In genomic region chr13:36297259-36297599, GRCh38 we compare ENCODE assay signal across 8 cellular contexts. TPM values are rescaled to one million over a fixed set of nuclear protein-coding genes. Genes with fewer than 3 reads are reported as not detected.
DNase-seq lines count a peak whose midpoint lies in the region; ATAC-seq and TF ChIP-seq lines count a peak whose summit lies in the region.

No MANE protein-coding gene starts in this region.

- H3K27me3 Mint-ChIP-seq in stimulated activated naive B cell treated with anti-CD40 and anti-IgM and Interleukin-4, amounts not matched to agents 10 μg/mL and 1 μg/mL and 100 μg/mL, for 72 hours = peaks cover 7 to 20% of the 10 kb centered on the region in 2 donors

- peaks cover 3 to 6% of the 10 kb centered on the region in 2 donors for H3K4me1 Mint-ChIP-seq in stimulated activated naive B cell treated with anti-CD40 and anti-IgM and Interleukin-4, amounts not matched to agents 10 μg/mL and 1 μg/mL and 100 μg/mL, for 72 hours

- intact Hi-C loops in A673 (cut with micrococcal nuclease; ENCODE audit: unreplicated experiment) = loop anchor here (5.0 to 10.0 kb wide), 2 partner anchors 545 to 748 kb away; no protein-coding TSS in a partner anchor
- intact Hi-C loops in ascending aorta (cut with DNase I) = loop anchor here (5.0 kb wide), 1 partner anchor 50 kb away; the partner anchor contains the start of gene SPART

- H3K27ac Mint-ChIP-seq in stimulated activated naive B cell treated with anti-CD40 and anti-IgM and Interleukin-4, amounts not matched to agents 10 μg/mL and 1 μg/mL and 100 μg/mL, for 72 hours = peak overlapping the region; percentile 92

- ATAC-seq in GM18870 (IDR thresholded peaks at IDR 0.05; ENCODE audit: unreplicated experiment) (peak; percentile 62), HG03571 (IDR thresholded peaks at IDR 0.05; ENCODE audit: unreplicated experiment) (peak; percentile 46), HG03139 (IDR thresholded peaks at IDR 0.05; ENCODE audit: unreplicated experiment) (no peak)
- ATAC-seq in stimulated activated naive B cell treated with anti-CD40 and anti-IgM and Interleukin-4, amounts not matched to agents 10 μg/mL and 1 μg/mL and 100 μg/mL, for 72 hours (replicated peaks) = no peak

- TF ChIP-seq CTCF in A673 (conservative IDR thresholded peaks at IDR 0.05; ENCODE audit: low read depth, low read length) (no peak), ascending aorta (IDR thresholded peaks at IDR 0.05) (no peak)

- peak overlapping the region; percentile 59 for H3K4me3 ChIP-seq in A673 (ENCODE audit: low read depth, low read length, poor library complexity, severe bottlenecking)
- peak overlapping the region; percentile 60 to 67 for H3K4me3 ChIP-seq in ascending aorta
- peak overlapping the region; percentile 69 for H3K4me3 ChIP-seq in iPS-20b (ENCODE audit: low read length)

- H3K27me3 ChIP-seq in A673 (replicated peaks; ENCODE audit: insufficient read depth, low read depth, low read length, poor library complexity) = no peaks in the 10 kb centered on the region
- H3K27me3 ChIP-seq in ascending aorta = no peaks in the 10 kb centered on the region
- H3K27me3 ChIP-seq in iPS-20b (ENCODE audit: insufficient read depth, low read length) = no peaks in the 10 kb centered on the region

- DNase-seq in A673 (ENCODE audit: low spot score) (peak; percentile 61), ascending aorta (ENCODE audit: low spot score in 2 of 2) (no peak), activated gamma-delta T cell (lab: John Stamatoyannopoulos, UW) (no peak)
- DNase-seq in stimulated activated naive B cell treated with anti-CD40 and anti-IgM and Interleukin-4, amounts not matched to agents 10 μg/mL and 1 μg/mL and 100 μg/mL, for 72 hours = no peak

- H3K9me3 ChIP-seq in A673 (ENCODE audit: low read depth, low read length, poor library complexity, severe bottlenecking) (no peaks in the 10 kb centered on the region), ascending aorta (no peaks in the 10 kb centered on the region), iPS-20b (ENCODE audit: insufficient read depth, low read depth, low read length) (peaks cover 4% of the 10 kb centered on the region)

- H3K36me3 Mint-ChIP-seq in stimulated activated naive B cell treated with anti-CD40 and anti-IgM and Interleukin-4, amounts not matched to agents 10 μg/mL and 1 μg/mL and 100 μg/mL, for 72 hours = peaks cover 1 to 7% of the 10 kb centered on the region in 2 donors

- H3K27ac ChIP-seq in A673 (ENCODE audit: low read depth, low read length, poor library complexity, severe bottlenecking) (peak overlapping the region; percentile 86), ascending aorta (peak overlapping the region; percentile 31 to 39), iPS-20b (ENCODE audit: low read length) (no peak overlapping the region)

- no peaks in the 10 kb centered on the region for H3K9me3 Mint-ChIP-seq in stimulated activated naive B cell treated with anti-CD40 and anti-IgM and Interleukin-4, amounts not matched to agents 10 μg/mL and 1 μg/mL and 100 μg/mL, for 72 hours

- CTCF ChIA-PET in A673 (lab: Charles Lee) = interaction anchor here (1.0 kb wide), 1 partner anchor 14 kb away, joined by 3 read pairs; no protein-coding TSS in a partner anchor

- TSS peak; percentile 74 for BruUV-seq in A673 (replicated peaks; lab: Mats Ljungman, UMichigan)

- peaks cover 16% of the 10 kb centered on the region for H3K4me1 ChIP-seq in A673 (ENCODE audit: insufficient read depth, low read length, poor library complexity, severe bottlenecking)
- H3K4me1 ChIP-seq in ascending aorta = no peaks in the 10 kb centered on the region
- peaks cover 33% of the 10 kb centered on the region for H3K4me1 ChIP-seq in iPS-20b (ENCODE audit: insufficient read depth, low read length)

- peak overlapping the region; percentile 93 to 97 for H3K4me3 Mint-ChIP-seq in stimulated activated naive B cell treated with anti-CD40 and anti-IgM and Interleukin-4, amounts not matched to agents 10 μg/mL and 1 μg/mL and 100 μg/mL, for 72 hours

- H3K9ac ChIP-seq in iPS-20b (ENCODE audit: low read depth, low read length) = peak overlapping the region; percentile 86

- no peaks in the 10 kb centered on the region for H3K36me3 ChIP-seq in A673 (ENCODE audit: insufficient read depth, low read length, poor library complexity, severe bottlenecking)
- H3K36me3 ChIP-seq in ascending aorta = no peaks in the 10 kb centered on the region
- peaks cover 20% of the 10 kb centered on the region for H3K36me3 ChIP-seq in iPS-20b (ENCODE audit: insufficient read depth, low read depth, low read length)

- POLR2A ChIA-PET in A673 (lab: Charles Lee; ENCODE audit: low non-redundant PET) = no interaction called here

RNA-seq across cellular contexts. Expression of gene CCDC169, which starts 0.4 kb away (rescaled TPM):
- 14.3 and 14.5 TPM in 2 replicates for total RNA-seq in A673 (2021)
- total RNA-seq in ascending aorta = 4.7 TPM

RNA-seq across cellular contexts. Expression of gene SPART, which starts 49.0 kb away (rescaled TPM):
- total RNA-seq in A673 (2021) (169 and 182 TPM in 2 replicates), ascending aorta (27.4 TPM)

Comparison
In these comparisons a context has a peak if more than half of its experiments do, and no peak if none do; other contexts are left out.
1. ATAC-seq: peak in GM18870 (single experiment) and HG03571 (single experiment); none in stimulated activated naive B cell treated with anti-CD40 and anti-IgM and Interleukin-4, amounts not matched to agents 10 μg/mL and 1 μg/mL and 100 μg/mL, for 72 hours (0 of 2) and HG03139 (single experiment).
2. Peak in every context shown above with its lines, with median percentiles within 50 percentile points of each other: H3K4me3 ChIP-seq.